ENCODE assay signal across 7 cellular contexts in the genomic region with DNA sequence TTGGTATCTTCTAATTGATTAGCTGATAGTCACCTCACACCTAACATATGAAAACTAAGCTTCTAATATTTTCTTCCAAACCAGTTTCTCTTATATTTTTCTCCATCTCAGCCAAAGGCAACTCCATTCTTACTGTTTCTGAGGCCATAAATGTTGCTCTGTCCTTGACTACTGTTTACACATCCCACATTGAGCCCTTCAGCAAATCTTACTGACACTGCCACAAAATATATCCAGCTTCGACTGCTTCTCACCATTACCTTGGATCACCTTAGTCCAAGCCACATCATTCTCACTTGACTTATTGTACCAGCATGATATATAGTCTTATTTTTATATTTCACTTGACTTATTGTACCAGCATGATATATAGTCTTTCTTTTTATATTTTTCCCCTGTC.
"Had no signal": no experiment of that assay in that cellular context is flagged by ENCODE, and none has a peak within 500 bp of the region (broad histone marks: within the 10 kb centered on the region; RNA-seq: fewer than 3 reads in every experiment).

No MANE protein-coding gene starts in this region.

- H3K27me3 Mint-ChIP-seq: IgD-negative memory B cell had no signal

- H3K4me3 Mint-ChIP-seq: IgD-negative memory B cell had no signal

- DNase-seq: IMR-90, KBM-7, KG1 had no signal

- FAIRE-seq: HTR-8/SVneo, K562 had no signal

- H3K27ac ChIP-seq: HL-60 had no signal

- H3K27ac Mint-ChIP-seq: IgD-negative memory B cell had no signal

- ATAC-seq: K562 had no signal

- H3K4me3 ChIP-seq: K562 had no signal
